In genomic region chr2:178324072-178324471, GRCh38 we compare ENCODE assay signal across 24 cellular contexts.
DNase-seq lines count a peak whose midpoint lies in the region; ATAC-seq, FAIRE-seq and TF ChIP-seq lines count a peak whose summit lies in the region.
"Had no signal": no experiment of that assay in that cellular context is flagged by ENCODE, and none has a peak within 500 bp of the region (broad histone marks: within the 10 kb centered on the region; RNA-seq: fewer than 3 reads in every experiment).

No MANE protein-coding gene starts in this region.

- DNase-seq in GM23338 (ENCODE audit: low spot score) (no peak), K562 (ENCODE audit: extremely low read depth in 1 of 4, low spot score in 3 of 4) (no peak), left lobe of liver (ENCODE audit: low spot score) (no peak), superior temporal gyrus (ENCODE audit: extremely low spot score) (peak; percentile 35), left ventricle myocardium inferior (no peak), NCI-H146 (lab: John Stamatoyannopoulos, UW) (no peak), GM20000 (ENCODE audit: low spot score) (no peak)
- DNase-seq: activated CD4-positive, alpha-beta T cell treated with anti-CD3 and anti-CD28 coated beads for 36 hours; activated CD8-positive, alpha-beta memory T cell treated with anti-CD3 and anti-CD28 coated beads for 24 hours; activated effector memory CD4-positive, alpha-beta T cell treated with anti-CD3 and anti-CD28 coated beads, Interleukin-2, amount 50 U/mL, for 16 hours; activated naive CD8-positive, alpha-beta T cell treated with anti-CD3 and anti-CD28 coated beads for 36 hours; activated T-cell treated with anti-CD3 and anti-CD28 coated beads, Interleukin-2, amount 50 U/mL, for 1 hour; heart left ventricle; Karpas-422; mesendoderm; NCI-H1436; NCI-H2107; NCI-H524 treated with DMSO at 0.1 percent for 48 hours; stimulated activated naive CD8-positive, alpha-beta T cell treated with anti-CD3 and anti-CD28 coated beads, Interleukin-15, amount 100 ng/mL, for 72 hours; T-helper 2 cell had no signal

- H3K4me1 ChIP-seq in GM23338 (ENCODE audit: insufficient read depth) (no peaks in the 10 kb centered on the region), K562 (replicated peaks in 1 of 2; ENCODE audit: control insufficient read depth in 2 of 2, insufficient read depth in 2 of 2, low read length in 2 of 2) (0 out of 5 replicates have a peak, but pooled peaks cover 0 to 3% of the 10 kb centered on the region in 2 experiments), left ventricle myocardium inferior (no peaks in the 10 kb centered on the region)

- H3K4me1 Mint-ChIP-seq in GM23338, result no peaks in the 10 kb centered on the region; the same call in 2 of the 3 replicates
- H3K4me1 Mint-ChIP-seq: activated CD4-positive, alpha-beta T cell treated with anti-CD3 and anti-CD28 coated beads for 36 hours; activated naive CD8-positive, alpha-beta T cell treated with anti-CD3 and anti-CD28 coated beads for 36 hours; central memory CD8-positive, alpha-beta T cell; stimulated activated naive CD8-positive, alpha-beta T cell treated with anti-CD3 and anti-CD28 coated beads, Interleukin-15, amount 100 ng/mL, for 72 hours had no signal

- H3K9me1 ChIP-seq in K562 (ENCODE audit: control insufficient read depth, insufficient read depth, low read length), result no peaks in the 10 kb centered on the region

- H3K9me3 Mint-ChIP-seq in GM23338, result no peaks in the 10 kb centered on the region
- H3K9me3 Mint-ChIP-seq: activated naive CD8-positive, alpha-beta T cell treated with anti-CD3 and anti-CD28 coated beads for 36 hours; central memory CD8-positive, alpha-beta T cell; stimulated activated naive CD8-positive, alpha-beta T cell treated with anti-CD3 and anti-CD28 coated beads, Interleukin-15, amount 100 ng/mL, for 72 hours; type B pancreatic cell had no signal

- no peak overlapping the region for H3K27ac Mint-ChIP-seq in GM23338
- H3K27ac Mint-ChIP-seq: activated CD4-positive, alpha-beta T cell treated with anti-CD3 and anti-CD28 coated beads for 36 hours; activated naive CD8-positive, alpha-beta T cell treated with anti-CD3 and anti-CD28 coated beads for 36 hours; stimulated activated naive CD8-positive, alpha-beta T cell treated with anti-CD3 and anti-CD28 coated beads, Interleukin-15, amount 100 ng/mL, for 72 hours; type B pancreatic cell had no signal

- H3K4me3 ChIP-seq in GM23338, result no peak overlapping the region
- H3K4me3 ChIP-seq in K562, result no peak overlapping the region
- no peak overlapping the region for H3K4me3 ChIP-seq in left ventricle myocardium inferior
- H3K4me3 ChIP-seq: heart left ventricle had no signal

- BruUV-seq in K562 (replicated peaks; lab: Mats Ljungman, UMichigan), result no TSS peak

- H4K20me1 ChIP-seq in GM23338 (replicated peaks; ENCODE audit: insufficient read depth) (no peaks in the 10 kb centered on the region), K562 (replicated peaks; ENCODE audit: control insufficient read depth, insufficient read depth, low read length) (no peaks in the 10 kb centered on the region)

- H3K4me2 ChIP-seq in GM23338 (no peak overlapping the region), K562 (ENCODE audit: insufficient read depth, low read length) (no peak overlapping the region)

- in situ Hi-C loops in K562 (cut with MboI), result no loop called here

- TF ChIP-seq CTCF in GM23338 (conservative IDR thresholded peaks at IDR 0.05; ENCODE audit: low read depth in 2 of 2) (no peak), K562 (IDR thresholded peaks at IDR 0.05 in 2 of 3, conservative IDR thresholded peaks at IDR 0.05 in 1 of 3; ENCODE audit: insufficient read depth in 2 of 3, low read depth in 1 of 3, low read length in 3 of 3) (no peak), left ventricle myocardium inferior (IDR thresholded peaks at IDR 0.05; ENCODE audit: borderline replicate concordance) (no peak), GM20000 (IDR thresholded peaks at IDR 0.05; ENCODE audit: extremely low read depth, missing control alignments) (no peak)

- no peak overlapping the region for H3K9ac ChIP-seq in K562 (ENCODE audit: insufficient read depth in 1 of 2, low read depth in 2 of 2, low read length in 2 of 2)

- no peak overlapping the region for H3K4me3 Mint-ChIP-seq in GM23338
- H3K4me3 Mint-ChIP-seq: activated CD4-positive, alpha-beta T cell treated with anti-CD3 and anti-CD28 coated beads for 36 hours; activated naive CD8-positive, alpha-beta T cell treated with anti-CD3 and anti-CD28 coated beads for 36 hours; central memory CD8-positive, alpha-beta T cell; stimulated activated naive CD8-positive, alpha-beta T cell treated with anti-CD3 and anti-CD28 coated beads, Interleukin-15, amount 100 ng/mL, for 72 hours; type B pancreatic cell had no signal

- FAIRE-seq in K562 (lab: Jason Lieb, UNC), result no peak

- no peak overlapping the region for H2AFZ ChIP-seq in GM23338
- peak overlapping the region; percentile 47 for H2AFZ ChIP-seq in K562 (ENCODE audit: low read depth, low read length)

- POLR2A ChIA-PET in K562 (lab: Yijun Ruan, JAX), result interaction anchor here (0.9 to 2.2 kb wide), 2 partner anchors 8 to 15 kb away, joined by 3 to 7 read pairs; no protein-coding TSS in a partner anchor

- no peak for TF ChIP-seq EP300 in K562 (IDR thresholded peaks at IDR 0.05; ENCODE audit: low read length)

- H3K27me3 Mint-ChIP-seq in GM23338 (ENCODE audit: insufficient read depth, low read depth, poor library complexity), result no peaks in the 10 kb centered on the region
- H3K27me3 Mint-ChIP-seq: type B pancreatic cell had no signal

- CTCF ChIA-PET in K562 (lab: Yijun Ruan, JAX; ENCODE audit: low intra/inter-chr PET ratio), result no interaction called here

- H3K9me3 ChIP-seq in K562 (replicated peaks; ENCODE audit: control insufficient read depth, insufficient read depth, low read depth, low read length) (no peaks in the 10 kb centered on the region), left ventricle myocardium inferior (replicated peaks) (no peaks in the 10 kb centered on the region)
- H3K9me3 ChIP-seq: heart left ventricle had no signal

- H3K9me2 ChIP-seq in GM23338 (ENCODE audit: insufficient read depth), result no peaks in the 10 kb centered on the region

- no peaks in the 10 kb centered on the region for H3K79me2 ChIP-seq in GM23338 (replicated peaks; ENCODE audit: insufficient read depth)
- H3K79me2 ChIP-seq in K562 (ENCODE audit: control insufficient read depth, insufficient read depth, low read length), result no peaks in the 10 kb centered on the region

- H3K36me3 Mint-ChIP-seq in GM23338 (ENCODE audit: low read depth), result no peaks in the 10 kb centered on the region
- H3K36me3 Mint-ChIP-seq: activated naive CD8-positive, alpha-beta T cell treated with anti-CD3 and anti-CD28 coated beads for 36 hours; type B pancreatic cell had no signal

- H3K27ac ChIP-seq in GM23338 (ENCODE audit: low read depth), result no peak overlapping the region
- no peak overlapping the region for H3K27ac ChIP-seq in K562 (ENCODE audit: extremely low read depth, low read depth, low read length)
- no peak overlapping the region for H3K27ac ChIP-seq in left ventricle myocardium inferior (replicated peaks)
- H3K27ac ChIP-seq: C4-2B, heart left ventricle had no signal

- 15% methylated on average over 5 of the region's 5 CpGs for WGBS in K562 (ENCODE audit: insufficient coverage, low coverage, missing lambda C conversion rate)

- TF ChIP-seq RAD21 in K562 (CRISPR knock-in tag; conservative IDR thresholded peaks at IDR 0.05 in 1 of 2, IDR thresholded peaks at IDR 0.05 in 1 of 2), result no peak

- intact Hi-C loops in K562 (cut with micrococcal nuclease), result no loop called here
- intact Hi-C loops in left ventricle myocardium inferior (cut with micrococcal nuclease), result no loop called here

- H3K27me3 ChIP-seq in GM23338 (ENCODE audit: insufficient read depth), result no peaks in the 10 kb centered on the region
- no peaks in the 10 kb centered on the region for H3K27me3 ChIP-seq in K562 (ENCODE audit: control insufficient read depth in 2 of 2, insufficient read depth in 2 of 2, low read length in 2 of 2)
- H3K27me3 ChIP-seq in left ventricle myocardium inferior (ENCODE audit: low read depth), result no peaks in the 10 kb centered on the region
- H3K27me3 ChIP-seq: heart left ventricle had no signal

- H3K36me3 ChIP-seq in GM23338 (ENCODE audit: insufficient read depth), result no peaks in the 10 kb centered on the region
- H3K36me3 ChIP-seq in K562 (ENCODE audit: control insufficient read depth, insufficient read depth, low read length), result no peaks in the 10 kb centered on the region
- no peaks in the 10 kb centered on the region for H3K36me3 ChIP-seq in left ventricle myocardium inferior
- H3K36me3 ChIP-seq: heart left ventricle had no signal

- no peak for TF ChIP-seq POLR2A in K562 (conservative IDR thresholded peaks at IDR 0.05)

- H3F3A ChIP-seq in GM23338 (replicated peaks; ENCODE audit: low read depth), result no peaks in the 10 kb centered on the region

- peak; percentile 53; the same call in 2 of the 3 replicates for ATAC-seq in GM23338
- peak; percentile 52; the same call in 2 of the 3 replicates for ATAC-seq in K562
- ATAC-seq in left lobe of liver, result peak; percentile 38
- ATAC-seq: activated CD4-positive, alpha-beta T cell treated with anti-CD3 and anti-CD28 coated beads for 36 hours; heart left ventricle; Right ventricle myocardium inferior; stimulated activated naive CD8-positive, alpha-beta T cell treated with anti-CD3 and anti-CD28 coated beads, Interleukin-15, amount 100 ng/mL, for 72 hours had no signal

TF ChIP-seq in GM23338, 12 proteins besides CTCF, POLR2A, EP300 and RAD21 (continues in another document):
- TF ChIP-seq CREB1 (CRISPR knock-in tag; IDR thresholded peaks at IDR 0.05; ENCODE audit: low read depth) (no peak), STAT1 (IDR thresholded peaks at IDR 0.05; ENCODE audit: unreplicated experiment) (no peak)

TF ChIP-seq in K562, 482 proteins besides CTCF, POLR2A, EP300 and RAD21 (continues in another document):
- TF ChIP-seq HDAC2 (IDR thresholded peaks at IDR 0.05) (no peak), ETS1 (conservative IDR thresholded peaks at IDR 0.05; ENCODE audit: control insufficient read depth, low read depth, low read length) (no peak), MIER1 (IDR thresholded peaks at IDR 0.05; ENCODE audit: low read depth) (no peak), RHOXF2B (CRISPR knock-in tag; conservative IDR thresholded peaks at IDR 0.05) (no peak), RAD51 (IDR thresholded peaks at IDR 0.05; ENCODE audit: borderline replicate concordance, low read depth) (no peak), BDP1 (IDR thresholded peaks at IDR 0.05; ENCODE audit: insufficient read depth, insufficient read length) (no peak)
